In the genomic region with DNA sequence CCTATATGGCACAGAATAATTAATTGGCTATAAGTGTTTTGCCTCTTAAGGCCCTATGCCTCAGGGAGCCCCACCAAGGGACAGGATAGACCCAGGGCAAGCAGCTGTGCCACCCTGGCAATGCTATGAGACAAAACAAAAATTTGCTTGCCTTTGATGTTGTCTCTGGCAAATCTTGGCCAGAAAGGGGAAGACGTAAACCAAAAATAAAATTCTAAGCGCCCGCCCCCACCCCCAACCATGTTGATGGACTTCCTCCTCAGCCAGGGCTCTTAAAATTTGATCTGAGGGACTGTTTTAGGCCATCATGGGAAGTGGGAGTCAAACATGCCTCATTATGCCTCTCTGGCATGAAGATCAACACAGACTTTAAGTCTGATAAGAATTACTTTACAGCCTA, we compare ENCODE assay signal across 18 cellular contexts.
"Had no signal": no experiment of that assay in that cellular context is flagged by ENCODE, and none has a peak within 500 bp of the region (broad histone marks: within the 10 kb centered on the region; RNA-seq: fewer than 3 reads in every experiment).

No MANE protein-coding gene starts in this region.

- H3K9me3 ChIP-seq: esophagus muscularis mucosa, gastroesophageal sphincter, left ventricle myocardium inferior, testis had no signal

- H3K27ac ChIP-seq: cardiac muscle cell, esophagus muscularis mucosa, gastroesophageal sphincter, left ventricle myocardium inferior, testis had no signal

- H3K4me1 ChIP-seq: esophagus muscularis mucosa, gastroesophageal sphincter, left ventricle myocardium inferior, testis had no signal

- H3K36me3 ChIP-seq: cardiac muscle cell, esophagus muscularis mucosa, gastroesophageal sphincter, left ventricle myocardium inferior had no signal

- H3K27me3 ChIP-seq: cardiac muscle cell, esophagus muscularis mucosa, gastroesophageal sphincter, testis had no signal

- ATAC-seq: activated naive CD4-positive, alpha-beta T cell treated with anti-CD3 and anti-CD28 coated beads, Interleukin-2, amount 50 U/mL, for 72 hours; stimulated activated memory B cell treated with anti-CD40 and anti-IgM and Interleukin-4, amounts not matched to agents 10 μg/mL and 1 μg/mL and 100 μg/mL, for 72 hours had no signal

- DNase-seq: activated B cell treated with CpG ODN at 0.5 μM for 24 hours; activated CD4-positive, alpha-beta memory T cell treated with anti-CD3 and anti-CD28 coated beads for 36 hours; activated CD4-positive, alpha-beta T cell treated with anti-CD3 and anti-CD28 coated beads for 4 hours; activated gamma-delta T cell treated with Interleukin-2 at 50 U/mL for 16 hours; activated T-cell treated with anti-CD3 and anti-CD28 coated beads for 4 hours; effector CD8-positive, alpha-beta T cell; immature natural killer cell; kidney glomerular epithelial cell; left ventricle myocardium inferior; mammary epithelial cell; nephron progenitor cell; stimulated activated CD4-positive, alpha-beta T cell treated with anti-CD3 and anti-CD28 coated beads, Interleukin-4, amount 100 ng/mL, for 4 hours; testis had no signal

- H3K4me3 ChIP-seq: cardiac muscle cell, esophagus muscularis mucosa, gastroesophageal sphincter, left ventricle myocardium inferior, testis had no signal
